Comparison of ENCODE assay signal across 22 cellular contexts in the genomic region with DNA sequence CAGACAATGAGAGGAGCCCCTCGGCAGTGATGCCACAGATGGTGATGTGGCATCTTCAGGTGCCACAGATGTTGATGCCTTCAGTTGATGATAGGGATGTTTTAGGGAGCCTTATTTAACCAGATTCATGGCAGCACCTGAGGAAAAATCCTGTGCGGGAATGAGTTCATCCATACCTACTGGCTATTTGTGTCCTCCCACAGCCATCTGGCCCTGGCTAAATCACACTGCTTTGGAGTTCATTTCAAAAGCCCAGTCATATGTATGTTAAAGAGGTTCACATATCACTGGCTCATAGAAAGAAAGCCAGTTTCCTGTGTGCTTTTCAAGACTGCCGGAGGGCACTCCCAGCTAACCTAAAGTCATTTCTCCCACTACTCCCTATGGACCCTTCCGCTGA.
DNase-seq lines count a peak whose midpoint lies in the region; ATAC-seq and TF ChIP-seq lines count a peak whose summit lies in the region.
"Had no signal": no experiment of that assay in that cellular context is flagged by ENCODE, and none has a peak within 500 bp of the region (broad histone marks: within the 10 kb centered on the region; RNA-seq: fewer than 3 reads in every experiment).

No MANE protein-coding gene starts in this region.

- 0 out of 2 replicates have a peak overlapping the region, but pooled peaks have one; percentile 10 for H2BK20ac ChIP-seq in IMR-90 (ENCODE audit: low read depth, low read length)

- TF ChIP-seq RAD21 in IMR-90 (IDR thresholded peaks at IDR 0.05; ENCODE audit: low read length): no peak

- H4K91ac ChIP-seq in IMR-90 (ENCODE audit: insufficient read depth, low read depth, low read length): no peak overlapping the region

- peaks cover 3% of the 10 kb centered on the region for H3K9me3 ChIP-seq in IMR-90 (ENCODE audit: control insufficient read depth, insufficient read depth, low read length)
- H3K9me3 ChIP-seq in transverse colon: no peaks in the 10 kb centered on the region
- no peaks in the 10 kb centered on the region for H3K9me3 ChIP-seq in upper lobe of left lung
- H3K9me3 ChIP-seq: BE2C had no signal

- H3K27me3 ChIP-seq in IMR-90 (ENCODE audit: control insufficient read depth, insufficient read depth, low read length) (no peaks in the 10 kb centered on the region), transverse colon (no peaks in the 10 kb centered on the region), upper lobe of left lung (no peaks in the 10 kb centered on the region)
- H3K27me3 ChIP-seq: BE2C; BLaER1 treated with 17β-estradiol and CSF1 and Interleukin-3, amounts not matched to agents 10 nM and 100 nM had no signal

- no peak for ATAC-seq in IMR-90 (ENCODE audit: low read depth)
- no peak for ATAC-seq in upper lobe of left lung (ENCODE audit: low FRiP score in 2 of 2)
- no peak for ATAC-seq in HG03097 (IDR thresholded peaks at IDR 0.05; ENCODE audit: low FRiP score, unreplicated experiment)
- ATAC-seq: A549 had no signal

- no peak overlapping the region for H3K18ac ChIP-seq in IMR-90 (ENCODE audit: low read depth, low read length)

- H3K4me3 ChIP-seq in IMR-90 (ENCODE audit: insufficient read depth, low read depth, low read length) (no peak overlapping the region), transverse colon (no peak overlapping the region), upper lobe of left lung (no peak overlapping the region)
- H3K4me3 ChIP-seq: A549; BLaER1 treated with 17β-estradiol and CSF1 and Interleukin-3, amounts not matched to agents 10 nM and 100 nM; HAP-1 had no signal

- DNase-seq in EH (ENCODE audit: low read depth) (peak; percentile 0), IMR-90 (no peak), cerebellar cortex (ENCODE audit: low spot score) (peak; percentile 69), posterior vena cava (ENCODE audit: low spot score) (peak; percentile 11), transverse colon (no peak), upper lobe of left lung (no peak)
- DNase-seq: 8988T; ACHN; AML-193; BE2C; CD4-positive, alpha-beta T cell; CD8-positive, alpha-beta memory T cell; DMS153; DND-41; EL; GF-D8; GOT3; HFFc6 had no signal

- no peak overlapping the region for H2BK120ac ChIP-seq in IMR-90 (ENCODE audit: low read depth, low read length)

- no peak overlapping the region for H3K4me2 ChIP-seq in IMR-90 (ENCODE audit: low read depth, low read length)
- H3K4me2 ChIP-seq: A549; BLaER1 treated with 17β-estradiol and CSF1 and Interleukin-3, amounts not matched to agents 10 nM and 100 nM had no signal

- intact Hi-C loops in IMR-90 (cut with micrococcal nuclease): no loop called here
- intact Hi-C loops in posterior vena cava (cut with DNase I): loop anchor here in 1 of 2 donors (10.0 kb wide), 1 partner anchor 79 kb away; no protein-coding TSS in a partner anchor
- intact Hi-C loops in transverse colon (cut with DNase I; ENCODE audit: low total_unique reads): no loop called here

- CTCF ChIA-PET in IMR-90 (lab: Yijun Ruan, JAX): no interaction called here

- no peak overlapping the region for H3K4ac ChIP-seq in IMR-90 (ENCODE audit: low read depth, low read length)

- WGBS in IMR-90 (ENCODE audit: extremely low coverage in 2 of 2, insufficient read length in 1 of 2), 2 experiments: no CpG with 5 or more reads among the region's 4 CpGs
- WGBS in transverse colon (ENCODE audit: low coverage in 1 of 2), 2 donors: 89 to 100% methylated on average over 2 to 4 of the region's 4 CpGs
- whole genome bisulfite sequencing in upper lobe of left lung, 2 donors: 90 to 99% methylated on average over 3 to 4 of the region's 4 CpGs

- H3K27ac ChIP-seq in IMR-90 (ENCODE audit: insufficient read depth, low read length) (no peak overlapping the region), transverse colon (no peak overlapping the region), upper lobe of left lung (no peak overlapping the region)
- H3K27ac ChIP-seq: A549; BLaER1 treated with 17β-estradiol and CSF1 and Interleukin-3, amounts not matched to agents 10 nM and 100 nM had no signal

- H2BK15ac ChIP-seq in IMR-90 (ENCODE audit: low read depth, low read length): no peak overlapping the region

- no peak overlapping the region for H2AK9ac ChIP-seq in IMR-90 (replicated peaks; ENCODE audit: low read depth, low read length, poor library complexity)

- H4K20me1 ChIP-seq in IMR-90 (ENCODE audit: insufficient read depth, low read length): no peaks in the 10 kb centered on the region
- H4K20me1 ChIP-seq: BLaER1 treated with 17β-estradiol and CSF1 and Interleukin-3, amounts not matched to agents 10 nM and 100 nM had no signal

- no peak for TF ChIP-seq CTCF in IMR-90 (conservative IDR thresholded peaks at IDR 0.05; ENCODE audit: low read depth, low read length)
- no peak for TF ChIP-seq CTCF in transverse colon (IDR thresholded peaks at IDR 0.05)
- no peak for TF ChIP-seq CTCF in upper lobe of left lung (IDR thresholded peaks at IDR 0.05)

- no peak overlapping the region for H4K8ac ChIP-seq in IMR-90 (ENCODE audit: low read depth in 2 of 2, low read length in 2 of 2)

- in situ Hi-C loops in IMR-90 (cut with MboI; ENCODE audit: low sequenced_read_pairs) (no loop called here), transverse colon (cut with MboI; ENCODE audit: low pct_ligation_motif_present in 1 of 4, low pct_unique_long_range_greater_than_20kb in 1 of 4, low sequenced_read_pairs in 3 of 4) (no loop called here)

- BruUV-seq in IMR-90 (replicated peaks; lab: Mats Ljungman, UMichigan): no TSS peak

- TF ChIP-seq POLR2A in IMR-90 (IDR thresholded peaks at IDR 0.05; ENCODE audit: low read depth, low read length) (no peak), transverse colon (IDR thresholded peaks at IDR 0.05) (no peak), upper lobe of left lung (IDR thresholded peaks at IDR 0.05) (no peak)

- H3K4me1 ChIP-seq in IMR-90 (ENCODE audit: control insufficient read depth, insufficient read depth, low read length) (peaks cover 19% of the 10 kb centered on the region), transverse colon (peaks cover 7 to 17% (median 9%) of the 10 kb centered on the region in 4 donors), upper lobe of left lung (peaks cover 0 to 17% (median 7%) of the 10 kb centered on the region in 4 donors)
- H3K4me1 ChIP-seq: BE2C, HAP-1 had no signal

- no peak overlapping the region for H3K9ac ChIP-seq in IMR-90 (ENCODE audit: low read depth, low read length)
- H3K9ac ChIP-seq: BLaER1 treated with 17β-estradiol and CSF1 and Interleukin-3, amounts not matched to agents 10 nM and 100 nM had no signal

- peaks cover 0 to 19% of the 10 kb centered on the region in 2 experiments; a peak in 2 of 4 replicates for H3K79me1 ChIP-seq in IMR-90 (ENCODE audit: low read depth in 1 of 2, low read length in 2 of 2)

- H3K14ac ChIP-seq in IMR-90 (replicated peaks; ENCODE audit: low read depth, low read length): no peak overlapping the region

- no peak overlapping the region; the same call in none of the 2 replicates for H2AK5ac ChIP-seq in IMR-90 (ENCODE audit: low read depth, low read length)

- no peak overlapping the region for H3K23ac ChIP-seq in IMR-90 (ENCODE audit: low read depth, low read length)

- peaks cover 15% of the 10 kb centered on the region; the same call in 1 of the 2 replicates for H3K9me1 ChIP-seq in IMR-90 (ENCODE audit: insufficient read depth, low read length)

- H2AFZ ChIP-seq in IMR-90 (replicated peaks; ENCODE audit: low read length, poor library complexity): no peak overlapping the region

- no peak overlapping the region for H3K56ac ChIP-seq in IMR-90 (ENCODE audit: extremely low read depth, insufficient read depth, low read length)

- TF ChIP-seq EP300 in transverse colon (IDR thresholded peaks at IDR 0.05; ENCODE audit: low read depth): no peak
- TF ChIP-seq EP300 in upper lobe of left lung (IDR thresholded peaks at IDR 0.05): no peak

- no peak overlapping the region for H2BK5ac ChIP-seq in IMR-90 (ENCODE audit: low read depth, low read length, poor library complexity, severe bottlenecking)

- H3K36me3 ChIP-seq in IMR-90 (ENCODE audit: control insufficient read depth, insufficient read depth, low read length): no peaks in the 10 kb centered on the region
- H3K36me3 ChIP-seq in transverse colon: no peaks in the 10 kb centered on the region
- no peaks in the 10 kb centered on the region for H3K36me3 ChIP-seq in upper lobe of left lung
- H3K36me3 ChIP-seq: BE2C; BLaER1 treated with 17β-estradiol and CSF1 and Interleukin-3, amounts not matched to agents 10 nM and 100 nM; HAP-1 had no signal

- POLR2A ChIA-PET in IMR-90 (lab: Charles Lee; ENCODE audit: unreplicated experiment): no interaction called here

- dilution Hi-C loops in IMR-90 (cut with HindIII; ENCODE audit: low sequenced_read_pairs, unreplicated experiment): no loop called here

- H4K5ac ChIP-seq in IMR-90 (ENCODE audit: low read depth, low read length): no peak overlapping the region

TF ChIP-seq in IMR-90, 13 proteins besides CTCF, POLR2A, EP300 and RAD21:
- no peak for TF ChIP-seq BHLHE40 (IDR thresholded peaks at IDR 0.05; ENCODE audit: low read depth, low read length)

Comparison
In these comparisons a context has a peak if more than half of its experiments do, and no peak if none do; other contexts are left out.
1. DNase-seq: peak in EH (single experiment), cerebellar cortex (single experiment) and posterior vena cava (single experiment); none in IMR-90 (single experiment), transverse colon (single experiment) and upper lobe of left lung (0 of 2).